ENCODE assay signal across 11 cellular contexts in the genomic region with DNA sequence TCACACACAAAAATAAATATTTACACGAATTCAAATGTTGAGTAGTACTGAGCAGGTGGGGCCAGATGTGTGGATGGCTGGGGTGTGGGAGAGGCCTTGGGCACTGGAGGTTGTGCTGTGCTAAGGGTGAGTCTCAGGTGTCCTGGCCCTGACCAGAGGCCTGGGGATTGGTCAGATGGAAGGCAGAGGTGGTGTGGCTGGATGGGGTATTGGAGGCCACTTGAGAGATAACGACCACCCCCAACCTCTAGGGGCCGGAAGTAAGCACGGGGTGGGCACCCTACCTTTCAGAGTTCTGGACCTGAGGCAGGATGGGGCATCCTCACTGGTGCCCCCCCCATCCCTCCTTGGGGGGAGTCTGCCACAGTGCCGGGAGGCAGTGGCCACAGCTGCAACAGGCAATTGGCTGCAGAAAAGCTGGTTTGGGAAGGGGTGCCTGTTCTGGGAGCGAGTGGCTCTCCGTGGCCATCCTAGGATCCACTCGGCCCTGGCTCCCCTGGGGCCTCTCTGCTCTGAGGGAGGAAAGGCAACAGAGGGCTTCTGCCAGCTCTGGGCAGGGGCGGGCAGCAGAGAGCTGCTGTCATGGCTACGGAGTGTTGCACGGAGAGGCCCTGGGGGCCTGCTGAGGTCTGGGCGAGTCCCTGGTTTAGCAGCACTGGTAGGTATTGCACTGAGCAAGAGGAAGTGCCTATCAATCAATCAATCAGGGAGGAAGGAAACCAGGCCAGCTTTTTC.
DNase-seq lines count a peak whose midpoint lies in the region; ATAC-seq and TF ChIP-seq lines count a peak whose summit lies in the region.
"Had no signal": no experiment of that assay in that cellular context is flagged by ENCODE, and none has a peak within 500 bp of the region (broad histone marks: within the 10 kb centered on the region; RNA-seq: fewer than 3 reads in every experiment).

No MANE protein-coding gene starts in this region.

- H3K27me3 ChIP-seq in BLaER1 treated with 17β-estradiol and CSF1 and Interleukin-3, amounts not matched to agents 10 nM and 100 nM: no peaks in the 10 kb centered on the region
- H3K27me3 ChIP-seq in adipocyte (replicated peaks; ENCODE audit: control insufficient read depth, insufficient read depth, low read length): no peaks in the 10 kb centered on the region
- H3K27me3 ChIP-seq: colonic mucosa had no signal

- peaks cover 52 to 98% (median 86%) of the 10 kb centered on the region in 10 experiments for H3K4me1 ChIP-seq in BLaER1 treated with 17β-estradiol and CSF1 and Interleukin-3, amounts not matched to agents 10 nM and 100 nM
- H3K4me1 ChIP-seq in HEK293 (ENCODE audit: control insufficient read depth, insufficient read depth, low read length) (no peaks in the 10 kb centered on the region), adipocyte (ENCODE audit: control insufficient read depth, insufficient read depth, low read length) (peaks cover 36% of the 10 kb centered on the region)
- H3K4me1 ChIP-seq: colonic mucosa had no signal

- peaks cover 66 to 100% (median 92%) of the 10 kb centered on the region in 11 experiments for H3K36me3 ChIP-seq in BLaER1 treated with 17β-estradiol and CSF1 and Interleukin-3, amounts not matched to agents 10 nM and 100 nM
- H3K36me3 ChIP-seq in HEK293 (ENCODE audit: control insufficient read depth in 2 of 2, insufficient read depth in 1 of 2, low read length in 2 of 2): peaks cover 0 to 54% of the 10 kb centered on the region in 2 experiments; a peak in 1 of 3 replicates
- peaks cover 28% of the 10 kb centered on the region for H3K36me3 ChIP-seq in adipocyte (ENCODE audit: control insufficient read depth, insufficient read depth, low read length, severe bottlenecking)

- peak overlapping the region; percentile 70 to 95 (median 88) for H3K4me2 ChIP-seq in BLaER1 treated with 17β-estradiol and CSF1 and Interleukin-3, amounts not matched to agents 10 nM and 100 nM

- POLR2A ChIA-PET in HEK293 (lab: Yijun Ruan, JAX): no interaction called here

- CTCF ChIA-PET in HEK293 (lab: Yijun Ruan, JAX): interaction anchor here (0.8 to 1.1 kb wide), 2 partner anchors 10 to 168 kb away, joined by 3 read pairs; partner anchors contain the start of gene KIF3B

- H3K9me3 ChIP-seq in BLaER1 treated with 17β-estradiol and CSF1 and Interleukin-3, amounts not matched to agents 10 nM and 100 nM (replicated peaks in 1 of 11): no peaks in the 10 kb centered on the region
- no peaks in the 10 kb centered on the region for H3K9me3 ChIP-seq in HEK293 (ENCODE audit: control insufficient read depth, insufficient read depth, low read depth, low read length)
- H3K9me3 ChIP-seq in adipocyte (ENCODE audit: control insufficient read depth, low read length): no peaks in the 10 kb centered on the region
- H3K9me3 ChIP-seq: colonic mucosa had no signal

- peak overlapping the region in 6 of 11 experiments; percentile 9 to 42 (median 26); a peak in 8 of 22 replicates for H3K9ac ChIP-seq in BLaER1 treated with 17β-estradiol and CSF1 and Interleukin-3, amounts not matched to agents 10 nM and 100 nM
- no peak overlapping the region for H3K9ac ChIP-seq in adipocyte (ENCODE audit: low read length)

- H4K20me1 ChIP-seq in BLaER1 treated with 17β-estradiol and CSF1 and Interleukin-3, amounts not matched to agents 10 nM and 100 nM: peaks cover 89 to 100% (median 97%) of the 10 kb centered on the region in 11 experiments; a peak in 21 of 22 replicates

- no peak for ATAC-seq in HG02852 (IDR thresholded peaks at IDR 0.05; ENCODE audit: unreplicated experiment)

- DNase-seq in adipocyte (ENCODE audit: low read depth): peak; percentile 14
- peak; percentile 71 for DNase-seq in mesenteric fat pad (ENCODE audit: low spot score)
- no peak for DNase-seq in COLO829 (ENCODE audit: low spot score)
- DNase-seq in NK-92 (lab: John Stamatoyannopoulos, UW; ENCODE audit: unreplicated experiment): no peak
- no peak for DNase-seq in stimulated activated CD4-positive, alpha-beta T cell treated with anti-CD3 and anti-CD28 coated beads, Interleukin-4, amount 100 ng/mL, for 24 hours
- DNase-seq: colonic mucosa; stimulated activated CD4-positive, alpha-beta T cell treated with anti-CD3 and anti-CD28 coated beads, Interleukin-4, amount 100 ng/mL, for 1 hour; T1000 had no signal

- no peak for TF ChIP-seq CTCF in HEK293 (tag by site-specific recombination; IDR thresholded peaks at IDR 0.05)

- H3K27ac ChIP-seq in BLaER1 treated with 17β-estradiol and CSF1 and Interleukin-3, amounts not matched to agents 10 nM and 100 nM: peak overlapping the region in 7 of 11 experiments; percentile 9 to 65 (median 52); a peak in 10 of 22 replicates
- H3K27ac ChIP-seq in HEK293 (ENCODE audit: extremely low read depth, low read depth, low read length): no peak overlapping the region
- H3K27ac ChIP-seq: colonic mucosa had no signal

- H3K4me3 ChIP-seq in BLaER1 treated with 17β-estradiol and CSF1 and Interleukin-3, amounts not matched to agents 10 nM and 100 nM: peak overlapping the region in 4 of 10 experiments; percentile 22 to 36 (median 26); a peak in 6 of 20 replicates
- no peak overlapping the region for H3K4me3 ChIP-seq in HEK293 (ENCODE audit: low read depth, low read length)
- H3K4me3 ChIP-seq in adipocyte (ENCODE audit: low read length): no peak overlapping the region
- H3K4me3 ChIP-seq: colonic mucosa had no signal

TF ChIP-seq in HEK293, 187 proteins besides CTCF, POLR2A, EP300 and RAD21:
- TF ChIP-seq GLI4 (tag by site-specific recombination; IDR thresholded peaks at IDR 0.05) (no peak), ZNF202 (tag by site-specific recombination; IDR thresholded peaks at IDR 0.05; ENCODE audit: borderline replicate concordance) (no peak), GLIS1 (tag by site-specific recombination; IDR thresholded peaks at IDR 0.05) (peak; percentile 19; the same call in 1 of the 2 replicates), GLIS2 (tag by site-specific recombination; IDR thresholded peaks at IDR 0.05) (0 out of 2 replicates have a peak, but pooled peaks have one; percentile 31), ZNF626 (tag by site-specific recombination; IDR thresholded peaks at IDR 0.05) (no peak)

Comparison
In these comparisons a context has a peak if more than half of its experiments do, and no peak if none do; other contexts are left out.
1. DNase-seq: peak in adipocyte (single experiment) and mesenteric fat pad (single experiment); none in COLO829 (single experiment), NK-92 (single experiment) and stimulated activated CD4-positive, alpha-beta T cell treated with anti-CD3 and anti-CD28 coated beads, Interleukin-4, amount 100 ng/mL, for 24 hours (single experiment).